Comparison of ENCODE assay signal across 1 cellular context in the genomic region with DNA sequence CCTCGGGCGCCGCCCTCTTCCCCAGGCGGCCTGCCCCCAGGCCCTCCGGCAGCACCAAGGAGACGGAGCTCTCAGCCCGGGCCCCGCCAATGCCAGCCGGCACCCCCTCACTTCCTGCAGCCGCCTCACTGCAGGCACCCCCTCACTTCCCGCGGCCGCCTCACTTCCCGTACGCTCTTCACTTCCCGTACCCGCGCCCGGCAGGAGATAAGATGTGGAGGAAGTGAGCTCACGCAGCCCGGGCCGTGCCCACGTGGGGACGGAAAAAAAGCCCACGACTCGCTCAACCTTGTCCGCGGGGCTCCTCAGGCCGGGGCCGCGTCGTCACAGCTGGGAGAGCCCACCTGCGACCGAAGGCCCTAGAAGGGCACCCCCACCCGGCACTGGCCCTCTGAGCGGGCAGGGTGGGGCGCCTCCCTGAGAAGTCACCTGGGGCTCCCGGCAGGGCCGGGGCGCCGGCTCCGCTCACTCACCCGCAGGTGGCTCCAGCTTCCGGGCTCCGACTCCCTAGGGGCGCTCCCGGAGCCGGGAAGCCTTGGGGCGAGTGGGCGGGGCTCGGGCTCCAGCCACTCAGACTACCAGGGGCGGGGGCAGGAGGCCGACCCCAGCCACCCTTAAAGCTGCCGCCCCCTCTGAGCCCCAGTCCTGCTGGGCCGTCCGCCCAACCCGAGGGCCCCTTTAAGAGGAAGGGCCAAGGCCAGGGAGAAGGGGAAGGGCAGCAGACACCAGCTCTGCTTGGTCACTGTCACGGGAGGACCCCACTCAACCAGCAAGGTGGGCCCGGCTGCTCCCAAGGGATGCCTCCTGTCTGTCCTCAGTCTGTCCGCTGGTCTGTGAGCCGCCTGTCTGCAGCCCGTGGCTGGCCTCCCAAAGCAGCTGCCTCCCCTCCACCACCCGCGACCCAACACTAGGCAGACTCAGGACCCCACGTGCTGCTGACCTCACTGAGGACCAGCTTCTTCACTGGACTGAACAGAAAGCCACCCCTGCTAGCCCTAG.
A peak's percentile ranks its signal among the peaks of the same experiment; 100 is the strongest.
TF ChIP-seq lines count a peak whose summit lies in the region.

No MANE protein-coding gene starts in this region.

TF ChIP-seq in HepG2, 621 proteins besides CTCF, POLR2A, EP300 and RAD21 (continued from another document and continues in another):
- no peak for TF ChIP-seq PBX3 (CRISPR knock-in tag; IDR thresholded peaks at IDR 0.05; ENCODE audit: borderline replicate concordance)
- TF ChIP-seq, protein P1, sequence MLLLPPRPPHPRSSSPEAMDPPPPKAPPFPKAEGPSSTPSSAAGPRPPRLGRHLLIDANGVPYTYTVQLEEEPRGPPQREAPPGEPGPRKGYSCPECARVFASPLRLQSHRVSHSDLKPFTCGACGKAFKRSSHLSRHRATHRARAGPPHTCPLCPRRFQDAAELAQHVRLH (CRISPR knock-in tag; IDR thresholded peaks at IDR 0.05; ENCODE audit: borderline replicate concordance, low read depth) = no peak
- no peak for TF ChIP-seq MAFG (CRISPR knock-in tag; IDR thresholded peaks at IDR 0.05)
- no peak for TF ChIP-seq EED (CRISPR knock-in tag; IDR thresholded peaks at IDR 0.05)
- no peak for TF ChIP-seq CHCHD3 (CRISPR knock-in tag; IDR thresholded peaks at IDR 0.05)
- no peak for TF ChIP-seq MTF1 (CRISPR knock-in tag; IDR thresholded peaks at IDR 0.05)
- no peak for TF ChIP-seq ZNF331 (CRISPR knock-in tag; IDR thresholded peaks at IDR 0.05)
- TF ChIP-seq, protein P2, sequence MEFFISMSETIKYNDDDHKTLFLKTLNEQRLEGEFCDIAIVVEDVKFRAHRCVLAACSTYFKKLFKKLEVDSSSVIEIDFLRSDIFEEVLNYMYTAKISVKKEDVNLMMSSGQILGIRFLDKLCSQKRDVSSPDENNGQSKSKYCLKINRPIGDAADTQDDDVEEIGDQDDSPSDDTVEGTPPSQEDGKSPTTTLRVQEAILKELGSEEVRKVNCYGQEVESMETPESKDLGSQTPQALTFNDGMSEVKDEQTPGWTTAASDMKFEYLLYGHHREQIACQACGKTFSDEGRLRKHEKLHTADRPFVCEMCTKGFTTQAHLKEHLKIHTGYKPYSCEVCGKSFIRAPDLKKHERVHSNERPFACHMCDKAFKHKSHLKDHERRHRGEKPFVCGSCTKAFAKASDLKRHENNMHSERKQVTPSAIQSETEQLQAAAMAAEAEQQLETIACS (CRISPR knock-in tag; IDR thresholded peaks at IDR 0.05) = no peak
- TF ChIP-seq MEIS2 (CRISPR knock-in tag; IDR thresholded peaks at IDR 0.05) = no peak
- no peak for TF ChIP-seq ZNF20 (CRISPR knock-in tag; IDR thresholded peaks at IDR 0.05)
- TF ChIP-seq ZNF432 (CRISPR knock-in tag; IDR thresholded peaks at IDR 0.05; ENCODE audit: borderline replicate concordance) = no peak
- no peak for TF ChIP-seq SOX13 (IDR thresholded peaks at IDR 0.05)
- no peak for TF ChIP-seq SOX13 (CRISPR knock-in tag; conservative IDR thresholded peaks at IDR 0.05 in 1 of 2, IDR thresholded peaks at IDR 0.05 in 1 of 2)
- TF ChIP-seq, protein P3, sequence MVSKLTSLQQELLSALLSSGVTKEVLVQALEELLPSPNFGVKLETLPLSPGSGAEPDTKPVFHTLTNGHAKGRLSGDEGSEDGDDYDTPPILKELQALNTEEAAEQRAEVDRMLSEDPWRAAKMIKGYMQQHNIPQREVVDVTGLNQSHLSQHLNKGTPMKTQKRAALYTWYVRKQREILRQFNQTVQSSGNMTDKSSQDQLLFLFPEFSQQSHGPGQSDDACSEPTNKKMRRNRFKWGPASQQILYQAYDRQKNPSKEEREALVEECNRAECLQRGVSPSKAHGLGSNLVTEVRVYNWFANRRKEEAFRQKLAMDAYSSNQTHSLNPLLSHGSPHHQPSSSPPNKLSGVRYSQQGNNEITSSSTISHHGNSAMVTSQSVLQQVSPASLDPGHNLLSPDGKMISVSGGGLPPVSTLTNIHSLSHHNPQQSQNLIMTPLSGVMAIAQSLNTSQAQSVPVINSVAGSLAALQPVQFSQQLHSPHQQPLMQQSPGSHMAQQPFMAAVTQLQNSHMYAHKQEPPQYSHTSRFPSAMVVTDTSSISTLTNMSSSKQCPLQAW (CRISPR knock-in tag; IDR thresholded peaks at IDR 0.05) = no peak
- no peak for TF ChIP-seq ZNF609 (CRISPR knock-in tag; IDR thresholded peaks at IDR 0.05; ENCODE audit: borderline replicate concordance)
- no peak for TF ChIP-seq JUN (CRISPR knock-in tag; IDR thresholded peaks at IDR 0.05)
- no peak for TF ChIP-seq PITX1 (CRISPR knock-in tag; IDR thresholded peaks at IDR 0.05)
- no peak for TF ChIP-seq MIXL1 (CRISPR knock-in tag; IDR thresholded peaks at IDR 0.05)
- no peak for TF ChIP-seq ZNF230 (CRISPR knock-in tag; IDR thresholded peaks at IDR 0.05)
- no peak for TF ChIP-seq HDAC6 (IDR thresholded peaks at IDR 0.05; ENCODE audit: low read depth, low read length)
- TF ChIP-seq ZNF34 (CRISPR knock-in tag; IDR thresholded peaks at IDR 0.05; ENCODE audit: borderline replicate concordance) = no peak
- no peak for TF ChIP-seq KAT2B (IDR thresholded peaks at IDR 0.05; ENCODE audit: borderline replicate concordance, low read depth, low read length)
- TF ChIP-seq ZNF468 (CRISPR knock-in tag; IDR thresholded peaks at IDR 0.05) = no peak
- TF ChIP-seq NPAS2 (CRISPR knock-in tag; IDR thresholded peaks at IDR 0.05; ENCODE audit: borderline replicate concordance) = no peak
- TF ChIP-seq YY1 (IDR thresholded peaks at IDR 0.05; ENCODE audit: insufficient read depth, insufficient replicate concordance, low read depth, low read length) = no peak
- no peak for TF ChIP-seq SRSF9 (IDR thresholded peaks at IDR 0.05; ENCODE audit: borderline replicate concordance, insufficient read depth, low read depth, low read length, poor library complexity, severe bottlenecking)
- no peak for TF ChIP-seq RFX5 (IDR thresholded peaks at IDR 0.05; ENCODE audit: low read depth, low read length)
- 0 out of 2 replicates have a peak, but pooled peaks have one; percentile 16 for TF ChIP-seq NRL (CRISPR knock-in tag; IDR thresholded peaks at IDR 0.05; ENCODE audit: borderline replicate concordance)
- TF ChIP-seq CENPT (CRISPR knock-in tag; IDR thresholded peaks at IDR 0.05; ENCODE audit: low read depth) = no peak
- TF ChIP-seq KLF12 (CRISPR knock-in tag; IDR thresholded peaks at IDR 0.05; ENCODE audit: borderline replicate concordance) = no peak
- no peak; a peak in 1 of 4 replicates for TF ChIP-seq KLF16 (CRISPR knock-in tag; IDR thresholded peaks at IDR 0.05)
- TF ChIP-seq ZNF792 (CRISPR knock-in tag; IDR thresholded peaks at IDR 0.05) = no peak
- no peak for TF ChIP-seq FOXJ3 (CRISPR knock-in tag; IDR thresholded peaks at IDR 0.05; ENCODE audit: borderline replicate concordance)
- peak; percentile 11; the same call in 1 of the 2 replicates for TF ChIP-seq PHF21A (CRISPR knock-in tag; IDR thresholded peaks at IDR 0.05)
- no peak for TF ChIP-seq TSC22D2 (CRISPR knock-in tag; IDR thresholded peaks at IDR 0.05; ENCODE audit: borderline replicate concordance)
- no peak for TF ChIP-seq GATA4 (IDR thresholded peaks at IDR 0.05; ENCODE audit: borderline replicate concordance, low read depth)
- TF ChIP-seq, protein P4, sequence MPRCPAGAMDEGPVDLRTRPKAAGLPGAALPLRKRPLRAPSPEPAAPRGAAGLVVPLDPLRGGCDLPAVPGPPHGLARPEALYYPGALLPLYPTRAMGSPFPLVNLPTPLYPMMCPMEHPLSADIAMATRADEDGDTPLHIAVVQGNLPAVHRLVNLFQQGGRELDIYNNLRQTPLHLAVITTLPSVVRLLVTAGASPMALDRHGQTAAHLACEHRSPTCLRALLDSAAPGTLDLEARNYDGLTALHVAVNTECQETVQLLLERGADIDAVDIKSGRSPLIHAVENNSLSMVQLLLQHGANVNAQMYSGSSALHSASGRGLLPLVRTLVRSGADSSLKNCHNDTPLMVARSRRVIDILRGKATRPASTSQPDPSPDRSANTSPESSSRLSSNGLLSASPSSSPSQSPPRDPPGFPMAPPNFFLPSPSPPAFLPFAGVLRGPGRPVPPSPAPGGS (CRISPR knock-in tag; IDR thresholded peaks at IDR 0.05) = peak; percentile 69; the same call in 1 of the 2 replicates
- TF ChIP-seq YEATS4 (CRISPR knock-in tag; IDR thresholded peaks at IDR 0.05; ENCODE audit: borderline replicate concordance) = peak; percentile 24; the same call in 1 of the 2 replicates
- TF ChIP-seq ZFY (CRISPR knock-in tag; IDR thresholded peaks at IDR 0.05) = peak; percentile 42
- TF ChIP-seq ZNF619 (CRISPR knock-in tag; IDR thresholded peaks at IDR 0.05) = no peak; the same call in 1 of the 2 replicates
- TF ChIP-seq, protein P5, sequence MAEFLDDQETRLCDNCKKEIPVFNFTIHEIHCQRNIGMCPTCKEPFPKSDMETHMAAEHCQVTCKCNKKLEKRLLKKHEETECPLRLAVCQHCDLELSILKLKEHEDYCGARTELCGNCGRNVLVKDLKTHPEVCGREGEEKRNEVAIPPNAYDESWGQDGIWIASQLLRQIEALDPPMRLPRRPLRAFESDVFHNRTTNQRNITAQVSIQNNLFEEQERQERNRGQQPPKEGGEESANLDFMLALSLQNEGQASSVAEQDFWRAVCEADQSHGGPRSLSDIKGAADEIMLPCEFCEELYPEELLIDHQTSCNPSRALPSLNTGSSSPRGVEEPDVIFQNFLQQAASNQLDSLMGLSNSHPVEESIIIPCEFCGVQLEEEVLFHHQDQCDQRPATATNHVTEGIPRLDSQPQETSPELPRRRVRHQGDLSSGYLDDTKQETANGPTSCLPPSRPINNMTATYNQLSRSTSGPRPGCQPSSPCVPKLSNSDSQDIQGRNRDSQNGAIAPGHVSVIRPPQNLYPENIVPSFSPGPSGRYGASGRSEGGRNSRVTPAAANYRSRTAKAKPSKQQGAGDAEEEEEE (CRISPR knock-in tag; IDR thresholded peaks at IDR 0.05; ENCODE audit: borderline replicate concordance) = no peak
- no peak for TF ChIP-seq ZBTB1 (CRISPR knock-in tag; IDR thresholded peaks at IDR 0.05; ENCODE audit: borderline replicate concordance)
- no peak for TF ChIP-seq MLX (CRISPR knock-in tag; IDR thresholded peaks at IDR 0.05)
- peak; percentile 68 for TF ChIP-seq PHF8 (CRISPR knock-in tag; IDR thresholded peaks at IDR 0.05)
- TF ChIP-seq ZNF616 (CRISPR knock-in tag; IDR thresholded peaks at IDR 0.05; ENCODE audit: low read depth) = 0 out of 2 replicates have a peak, but pooled peaks have one; percentile 46
- no peak for TF ChIP-seq HNRNPL (IDR thresholded peaks at IDR 0.05; ENCODE audit: low read depth, low read length)
- TF ChIP-seq HOXA7 (CRISPR knock-in tag; IDR thresholded peaks at IDR 0.05) = no peak
- peak; percentile 78 for TF ChIP-seq POLR2G (IDR thresholded peaks at IDR 0.05; ENCODE audit: low read depth, low read length)
- no peak for TF ChIP-seq DDIT3 (CRISPR knock-in tag; IDR thresholded peaks at IDR 0.05)
- TF ChIP-seq CBX1 (IDR thresholded peaks at IDR 0.05; ENCODE audit: low read depth) = no peak
- no peak for TF ChIP-seq FOXO1 (CRISPR knock-in tag; IDR thresholded peaks at IDR 0.05)
- no peak for TF ChIP-seq ZMYM3 (CRISPR knock-in tag; IDR thresholded peaks at IDR 0.05)
- TF ChIP-seq, protein P6, sequence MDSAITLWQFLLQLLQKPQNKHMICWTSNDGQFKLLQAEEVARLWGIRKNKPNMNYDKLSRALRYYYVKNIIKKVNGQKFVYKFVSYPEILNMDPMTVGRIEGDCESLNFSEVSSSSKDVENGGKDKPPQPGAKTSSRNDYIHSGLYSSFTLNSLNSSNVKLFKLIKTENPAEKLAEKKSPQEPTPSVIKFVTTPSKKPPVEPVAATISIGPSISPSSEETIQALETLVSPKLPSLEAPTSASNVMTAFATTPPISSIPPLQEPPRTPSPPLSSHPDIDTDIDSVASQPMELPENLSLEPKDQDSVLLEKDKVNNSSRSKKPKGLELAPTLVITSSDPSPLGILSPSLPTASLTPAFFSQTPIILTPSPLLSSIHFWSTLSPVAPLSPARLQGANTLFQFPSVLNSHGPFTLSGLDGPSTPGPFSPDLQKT (CRISPR knock-in tag; IDR thresholded peaks at IDR 0.05; ENCODE audit: borderline replicate concordance) = no peak
- TF ChIP-seq CENPX (CRISPR knock-in tag; IDR thresholded peaks at IDR 0.05) = no peak
